ENCODE assay signal across 11 cellular contexts in genomic region chr14:34711808-34712712, GRCh38. TPM values are rescaled to one million over a fixed set of nuclear protein-coding genes. Genes with fewer than 3 reads are reported as not detected.
DNase-seq lines count a peak whose midpoint lies in the region; ATAC-seq, FAIRE-seq and TF ChIP-seq lines count a peak whose summit lies in the region.
"Had no signal": no experiment of that assay in that cellular context is flagged by ENCODE, and none has a peak within 500 bp of the region (broad histone marks: within the 10 kb centered on the region; RNA-seq: fewer than 3 reads in every experiment).

No MANE protein-coding gene starts in this region.

- H3K79me2 ChIP-seq in hepatocyte: peaks cover 21% of the 10 kb centered on the region

- no peak for DNase-seq in GM12892 (ENCODE audit: insufficient read length)
- DNase-seq in hepatocyte (ENCODE audit: low spot score): no peak
- DNase-seq in AML-193 (lab: John Stamatoyannopoulos, UW): no peak
- no peak for DNase-seq in activated T-cell treated with anti-CD3 and anti-CD28 coated beads, Interleukin-2, amount 50 U/mL, for 72 hours
- DNase-seq: endodermal cell, posterior cingulate gyrus, SIG-M5 had no signal

- WGBS in hepatocyte (ENCODE audit: low lambda C conversion rate, missing lambda C conversion rate): 89% methylated on average over 4 of the region's 4 CpGs

- H3K27me3 ChIP-seq in hepatocyte (no peaks in the 10 kb centered on the region), stomach smooth muscle (ENCODE audit: control insufficient read depth in 1 of 2, insufficient read depth in 2 of 2, low read length in 2 of 2) (no peaks in the 10 kb centered on the region)

- H3K9me3 Mint-ChIP-seq in activated T-cell treated with anti-CD3 and anti-CD28 coated beads, Interleukin-2, amount 50 U/mL, for 72 hours: no peaks in the 10 kb centered on the region
- H3K9me3 Mint-ChIP-seq: activated naive CD4-positive, alpha-beta T cell treated with anti-CD3 and anti-CD28 coated beads, Interleukin-2, amount 50 U/mL, for 72 hours; endodermal cell had no signal

- H3K9me3 ChIP-seq in hepatocyte (ENCODE audit: low read depth): no peaks in the 10 kb centered on the region
- H3K9me3 ChIP-seq in stomach smooth muscle (ENCODE audit: control insufficient read depth in 2 of 2, low read length in 2 of 2): no peaks in the 10 kb centered on the region

- peaks cover 19% of the 10 kb centered on the region for H3K4me1 Mint-ChIP-seq in activated T-cell treated with anti-CD3 and anti-CD28 coated beads, Interleukin-2, amount 50 U/mL, for 72 hours (ENCODE audit: low read depth)

- H4K20me1 ChIP-seq in hepatocyte (ENCODE audit: insufficient read depth, poor library complexity, severe bottlenecking): no peaks in the 10 kb centered on the region

- H3K36me3 ChIP-seq in hepatocyte (replicated peaks; ENCODE audit: insufficient read depth, low read depth) (no peaks in the 10 kb centered on the region), stomach smooth muscle (ENCODE audit: control insufficient read depth in 2 of 2, insufficient read depth in 2 of 2, low read length in 2 of 2) (peaks cover 8 to 10% of the 10 kb centered on the region in 2 donors)

- peaks cover 6 to 13% of the 10 kb centered on the region in 2 donors for H3K36me3 Mint-ChIP-seq in activated T-cell treated with anti-CD3 and anti-CD28 coated beads, Interleukin-2, amount 50 U/mL, for 72 hours (ENCODE audit: insufficient read depth in 2 of 2)

- TF ChIP-seq CTCF in WI38 (IDR thresholded peaks at IDR 0.05; ENCODE audit: low read depth, low read length) (no peak), hepatocyte (IDR thresholded peaks at IDR 0.05; ENCODE audit: poor library complexity) (no peak)

- H3K4me1 ChIP-seq in hepatocyte (ENCODE audit: insufficient read depth): peaks cover 9% of the 10 kb centered on the region
- H3K4me1 ChIP-seq in stomach smooth muscle (ENCODE audit: control insufficient read depth, insufficient read depth, low read length): peaks cover 8% of the 10 kb centered on the region

- H3K4me3 Mint-ChIP-seq in activated T-cell treated with anti-CD3 and anti-CD28 coated beads, Interleukin-2, amount 50 U/mL, for 72 hours: peak overlapping the region in 1 of 2 donors; percentile 37

- TF ChIP-seq POLR2A in GM12892 (IDR thresholded peaks at IDR 0.05; ENCODE audit: low read depth, low read length): no peak

- H3K27ac ChIP-seq in hepatocyte (peak overlapping the region; percentile 10), stomach smooth muscle (ENCODE audit: low read length) (peak overlapping the region; percentile 50)

- H3K9me2 ChIP-seq in hepatocyte (replicated peaks; ENCODE audit: insufficient read depth): no peaks in the 10 kb centered on the region

- ATAC-seq in GM18868 (IDR thresholded peaks at IDR 0.05; ENCODE audit: unreplicated experiment): no peak
- ATAC-seq in activated T-cell treated with anti-CD3 and anti-CD28 coated beads, Interleukin-2, amount 50 U/mL, for 72 hours (replicated peaks in 1 of 2): no peak
- ATAC-seq: activated naive CD4-positive, alpha-beta T cell treated with anti-CD3 and anti-CD28 coated beads, Interleukin-2, amount 50 U/mL, for 72 hours had no signal

- H3K27me3 Mint-ChIP-seq in activated T-cell treated with anti-CD3 and anti-CD28 coated beads, Interleukin-2, amount 50 U/mL, for 72 hours (ENCODE audit: low read depth): no peaks in the 10 kb centered on the region

- peak; percentile 14 for FAIRE-seq in GM12892 (lab: Jason Lieb, UNC)

- H3K4me2 ChIP-seq in hepatocyte: peak overlapping the region; percentile 75

- no peak overlapping the region for H3K27ac Mint-ChIP-seq in activated T-cell treated with anti-CD3 and anti-CD28 coated beads, Interleukin-2, amount 50 U/mL, for 72 hours
- H3K27ac Mint-ChIP-seq: activated naive CD4-positive, alpha-beta T cell treated with anti-CD3 and anti-CD28 coated beads, Interleukin-2, amount 50 U/mL, for 72 hours; endodermal cell had no signal

- H3K4me3 ChIP-seq in WI38 (ENCODE audit: low read depth, low read length) (peak overlapping the region; percentile 24), hepatocyte (no peak overlapping the region), stomach smooth muscle (ENCODE audit: low read length in 2 of 2) (peak overlapping the region; percentile 66 to 86)

- peak overlapping the region; percentile 29 to 80 for H3K9ac ChIP-seq in stomach smooth muscle (ENCODE audit: low read length in 2 of 2)

- no peak overlapping the region for H2AFZ ChIP-seq in hepatocyte

RNA-seq across cellular contexts. Expression of gene CFL2, which starts 2.3 kb away (rescaled TPM):
- polyA plus RNA-seq in GM12892 (2012; ENCODE audit: missing spikeins): 12.0 TPM
- 39.5 and 43.0 TPM in 2 replicates for total RNA-seq in hepatocyte
- polyA plus RNA-seq in hepatocyte: 46.6 and 49.5 TPM in 2 replicates
- total RNA-seq in activated T-cell treated with anti-CD3 and anti-CD28 coated beads, Interleukin-2, amount 50 U/mL, for 72 hours: 10 to 100 TPM in 1 of 2 donors, 1 to 10 TPM in 1; 8.2 to 12.5 TPM
